In genomic region chr9:112863214-112863613, GRCh38 we compare ENCODE assay signal across 14 cellular contexts. TPM values are rescaled to one million over a fixed set of nuclear protein-coding genes. Genes with fewer than 3 reads are reported as not detected.
DNase-seq lines count a peak whose midpoint lies in the region; ATAC-seq, FAIRE-seq and TF ChIP-seq lines count a peak whose summit lies in the region.
"Had no signal": no experiment of that assay in that cellular context is flagged by ENCODE, and none has a peak within 500 bp of the region (broad histone marks: within the 10 kb centered on the region; RNA-seq: fewer than 3 reads in every experiment).

No MANE protein-coding gene starts in this region.

- peaks cover 73% of the 10 kb centered on the region for H3K4me1 ChIP-seq in Karpas-422 (ENCODE audit: low read length)
- peaks cover 0 to 4% (median 0%) of the 10 kb centered on the region in 3 donors for H3K4me1 ChIP-seq in pancreas
- peaks cover under 1% of the 10 kb centered on the region; the same call in 1 of the 2 replicates for H3K4me1 ChIP-seq in SJCRH30

- no peaks in the 10 kb centered on the region for H3K36me3 Mint-ChIP-seq in activated CD8-positive, alpha-beta T cell treated with anti-CD3 and anti-CD28 coated beads, Interleukin-2, amount 10 ng/mL, durations not matched to agents 7 days and 5 days (ENCODE audit: low read depth)

- H2AFZ ChIP-seq in Karpas-422 (ENCODE audit: low read length) = no peak overlapping the region

- H3K4me2 ChIP-seq in Karpas-422 (ENCODE audit: low read depth, low read length, poor library complexity, severe bottlenecking) = peak overlapping the region; percentile 65

- H3K9me3 Mint-ChIP-seq in activated CD8-positive, alpha-beta T cell treated with anti-CD3 and anti-CD28 coated beads, Interleukin-2, amount 10 ng/mL, durations not matched to agents 7 days and 5 days (ENCODE audit: insufficient read depth) = no peaks in the 10 kb centered on the region

- H3K36me3 ChIP-seq in Karpas-422 (ENCODE audit: insufficient read depth, low read length) = no peaks in the 10 kb centered on the region
- no peaks in the 10 kb centered on the region for H3K36me3 ChIP-seq in pancreas
- peaks cover 2% of the 10 kb centered on the region; the same call in 1 of the 2 replicates for H3K36me3 ChIP-seq in SJCRH30

- TF ChIP-seq CTCF in coronary artery (IDR thresholded peaks at IDR 0.05) (no peak), pancreas (IDR thresholded peaks at IDR 0.05) (no peak)

- no peaks in the 10 kb centered on the region for H3K9me2 ChIP-seq in Karpas-422 (replicated peaks; ENCODE audit: insufficient read depth, low read length)

- H3K4me1 Mint-ChIP-seq in activated CD8-positive, alpha-beta T cell treated with anti-CD3 and anti-CD28 coated beads, Interleukin-2, amount 10 ng/mL, durations not matched to agents 7 days and 5 days (ENCODE audit: low read depth) = peaks cover 14% of the 10 kb centered on the region

- intact Hi-C loops in pancreas (cut with DNase I) = no loop called here

- POLR2A ChIA-PET in activated CD8-positive, alpha-beta T cell treated with anti-CD3 and anti-CD28 coated beads, Interleukin-2, amount 10 ng/mL, durations not matched to agents 7 days and 5 days (lab: Charles Lee) = no interaction called here

- CTCF ChIA-PET in activated CD8-positive, alpha-beta T cell treated with anti-CD3 and anti-CD28 coated beads, Interleukin-2, amount 10 ng/mL, durations not matched to agents 7 days and 5 days (lab: Charles Lee) = interaction anchor here (1.4 kb wide), 1 partner anchor 39 kb away, joined by 4 read pairs; no protein-coding TSS in a partner anchor

- no peaks in the 10 kb centered on the region for H3K27me3 ChIP-seq in Karpas-422 (ENCODE audit: low read length)
- no peaks in the 10 kb centered on the region for H3K27me3 ChIP-seq in pancreas
- H3K27me3 ChIP-seq in SJCRH30 = no peaks in the 10 kb centered on the region

- DNase-seq in EH (ENCODE audit: low read depth) (peak; percentile 21), Karpas-422 (peak; percentile 81), coronary artery (ENCODE audit: low spot score) (no peak), pancreas (no peak), NCI-H1417 treated with DMSO at 0.1 percent for 48 hours (lab: John Stamatoyannopoulos, UW) (no peak), SJCRH30 (no peak)
- no peak for DNase-seq in activated CD8-positive, alpha-beta T cell treated with anti-CD3 and anti-CD28 coated beads, Interleukin-2, amount 10 ng/mL, durations not matched to agents 7 days and 5 days
- DNase-seq: activated CD4-positive, CD25-positive, alpha-beta regulatory T cell; activated naive CD4-positive, alpha-beta T cell treated with anti-CD3 and anti-CD28 coated beads, Interleukin-2, amount 50 U/mL, for 16 hours; kidney; NCI-H526 treated with DMSO at 0.1 percent for 48 hours had no signal

- FAIRE-seq in pancreas (lab: Jason Lieb, UNC) = no peak
- FAIRE-seq: endometrium, kidney had no signal

- peak overlapping the region; percentile 95 for H3K27ac ChIP-seq in Karpas-422 (ENCODE audit: low read length)
- peak overlapping the region; percentile 48 to 83 for H3K27ac ChIP-seq in coronary artery
- H3K27ac ChIP-seq in pancreas = peak overlapping the region in 1 of 4 donors; percentile 51
- H3K27ac ChIP-seq in SJCRH30 = no peak overlapping the region

- 35 to 52% methylated on average over 4 of the region's 4 CpGs for WGBS in pancreas, 2 donors

- H3K4me3 Mint-ChIP-seq in activated CD8-positive, alpha-beta T cell treated with anti-CD3 and anti-CD28 coated beads, Interleukin-2, amount 10 ng/mL, durations not matched to agents 7 days and 5 days = no peak overlapping the region

- no peaks in the 10 kb centered on the region for H4K20me1 ChIP-seq in Karpas-422 (ENCODE audit: insufficient read depth, low read depth, low read length)

- no peaks in the 10 kb centered on the region for H3K27me3 Mint-ChIP-seq in activated CD8-positive, alpha-beta T cell treated with anti-CD3 and anti-CD28 coated beads, Interleukin-2, amount 10 ng/mL, durations not matched to agents 7 days and 5 days (ENCODE audit: low read depth)

- peak overlapping the region; percentile 71 for H3K9ac ChIP-seq in Karpas-422 (ENCODE audit: low read length)

- H3K79me2 ChIP-seq in Karpas-422 (ENCODE audit: low read length) = peaks cover 13% of the 10 kb centered on the region

- H3K4me3 ChIP-seq in Karpas-422 (ENCODE audit: low read length) = peak overlapping the region; percentile 43
- no peak overlapping the region for H3K4me3 ChIP-seq in coronary artery
- no peak overlapping the region for H3K4me3 ChIP-seq in pancreas
- no peak overlapping the region for H3K4me3 ChIP-seq in SJCRH30

- peak in 3 of 4 donors; percentile 35 to 55 (median 51) for ATAC-seq in pancreas
- no peak for ATAC-seq in GM18867 (IDR thresholded peaks at IDR 0.05; ENCODE audit: unreplicated experiment)
- ATAC-seq in activated CD8-positive, alpha-beta T cell treated with anti-CD3 and anti-CD28 coated beads, Interleukin-2, amount 10 ng/mL, durations not matched to agents 7 days and 5 days = no peak

- no peaks in the 10 kb centered on the region for H3K9me3 ChIP-seq in Karpas-422 (ENCODE audit: low read length)
- H3K9me3 ChIP-seq in pancreas = no peaks in the 10 kb centered on the region
- H3K9me3 ChIP-seq in SJCRH30 (replicated peaks) = no peaks in the 10 kb centered on the region

- no peak overlapping the region for H3K27ac Mint-ChIP-seq in activated CD8-positive, alpha-beta T cell treated with anti-CD3 and anti-CD28 coated beads, Interleukin-2, amount 10 ng/mL, durations not matched to agents 7 days and 5 days

RNA-seq across cellular contexts. Expression of gene SLC46A2, which starts 27.5 kb away (rescaled TPM):
- not detected in 2 replicates for total RNA-seq in Karpas-422 (2014; rRNA removed; shearing (Covaris generic); ENCODE audit: low replicate concordance)
- total RNA-seq in pancreas = under 1 TPM in 2 of 6 donors, not detected in 4; 0.18 to 0.37 TPM
- polyA plus RNA-seq in pancreas = not detected
- total RNA-seq in activated CD8-positive, alpha-beta T cell treated with anti-CD3 and anti-CD28 coated beads, Interleukin-2, amount 10 ng/mL, durations not matched to agents 7 days and 5 days = not detected
- not detected in 2 replicates for total RNA-seq in SJCRH30 (2014; rRNA removed; shearing (Covaris generic))
- total RNA-seq: temporal lobe had no signal

Comparison
In these comparisons a context has a peak if more than half of its experiments do, and no peak if none do; other contexts are left out.
1. DNase-seq: peak in EH (single experiment) and Karpas-422 (single experiment); none in coronary artery (single experiment), pancreas (0 of 6), NCI-H1417 treated with DMSO at 0.1 percent for 48 hours (single experiment), activated CD8-positive, alpha-beta T cell treated with anti-CD3 and anti-CD28 coated beads, Interleukin-2, amount 10 ng/mL, durations not matched to agents 7 days and 5 days (single experiment) and SJCRH30 (0 of 2).
2. ATAC-seq: peak in pancreas (3 of 4); none in GM18867 (single experiment) and activated CD8-positive, alpha-beta T cell treated with anti-CD3 and anti-CD28 coated beads, Interleukin-2, amount 10 ng/mL, durations not matched to agents 7 days and 5 days (single experiment).